ENCODE assay signal across 19 cellular contexts in genomic region chr13:99854376-99854775, GRCh38.
A peak's percentile ranks its signal among the peaks of the same experiment; 100 is the strongest.
DNase-seq lines count a peak whose midpoint lies in the region; ATAC-seq and TF ChIP-seq lines count a peak whose summit lies in the region.
"Had no signal": no experiment of that assay in that cellular context is flagged by ENCODE, and none has a peak within 500 bp of the region (broad histone marks: within the 10 kb centered on the region; RNA-seq: fewer than 3 reads in every experiment).

No MANE protein-coding gene starts in this region.

- H3K27ac Mint-ChIP-seq in naive thymus-derived CD4-positive, alpha-beta T cell = no peak overlapping the region
- H3K27ac Mint-ChIP-seq: CD4-positive, CD25-positive, alpha-beta regulatory T cell; IgD-negative memory B cell; T-cell had no signal

- POLR2A ChIA-PET in naive thymus-derived CD4-positive, alpha-beta T cell (lab: Charles Lee) = no interaction called here

- H3K36me3 ChIP-seq in HUES48 (ENCODE audit: control insufficient read depth, insufficient read depth, low read length) (no peaks in the 10 kb centered on the region), osteoblast (ENCODE audit: insufficient read depth, low read length) (no peaks in the 10 kb centered on the region)
- H3K36me3 ChIP-seq in naive thymus-derived CD4-positive, alpha-beta T cell (ENCODE audit: control insufficient read depth in 2 of 3, insufficient read depth in 3 of 3, low read length in 3 of 3) = no peaks in the 10 kb centered on the region
- H3K36me3 ChIP-seq: BLaER1 had no signal

- no peak for ATAC-seq in naive thymus-derived CD4-positive, alpha-beta T cell
- no peak for ATAC-seq in HG03442 (IDR thresholded peaks at IDR 0.05; ENCODE audit: unreplicated experiment)
- ATAC-seq: Panc1, T-cell had no signal

- CTCF ChIA-PET in naive thymus-derived CD4-positive, alpha-beta T cell (lab: Charles Lee) = interaction anchor here (0.7 kb wide), 1 partner anchor 96 kb away, joined by 3 read pairs; no protein-coding TSS in a partner anchor

- peak; percentile 89 for DNase-seq in NCI-H446 treated with DMSO at 0.1 percent for 48 hours (lab: John Stamatoyannopoulos, UW)
- DNase-seq in cerebellum (ENCODE audit: low spot score) = peak; percentile 59
- DNase-seq in retina = peak; percentile 74
- no peak for DNase-seq in naive thymus-derived CD4-positive, alpha-beta T cell
- no peak for DNase-seq in osteoblast (ENCODE audit: insufficient read length, low spot score, missing footprints)
- DNase-seq: CD4-positive, CD25-positive, alpha-beta regulatory T cell; MM.1S; NCI-H2081; NCI-H345; NCI-H526 treated with DMSO at 0.1 percent for 48 hours; SHP77; T-cell had no signal

- H3K4me1 ChIP-seq in HUES48 (ENCODE audit: control insufficient read depth, insufficient read depth, low read length) = peaks cover 53% of the 10 kb centered on the region
- H3K4me1 ChIP-seq in naive thymus-derived CD4-positive, alpha-beta T cell (ENCODE audit: control insufficient read depth in 2 of 2, insufficient read depth in 2 of 2, low read length in 2 of 2) = no peaks in the 10 kb centered on the region
- no peaks in the 10 kb centered on the region for H3K4me1 ChIP-seq in osteoblast (ENCODE audit: insufficient read depth, low read length)

- H3K27me3 ChIP-seq in HUES48 (ENCODE audit: control insufficient read depth, insufficient read depth, low read length) (no peaks in the 10 kb centered on the region), osteoblast (ENCODE audit: insufficient read depth, low read length) (no peaks in the 10 kb centered on the region)
- H3K27me3 ChIP-seq in naive thymus-derived CD4-positive, alpha-beta T cell (ENCODE audit: control insufficient read depth in 2 of 2, insufficient read depth in 2 of 2, low read length in 2 of 2) = no peaks in the 10 kb centered on the region
- H3K27me3 ChIP-seq: BLaER1 had no signal

- H3K27ac ChIP-seq in HUES48 (ENCODE audit: low read depth, low read length) (peak overlapping the region; percentile 78), osteoblast (ENCODE audit: low read depth, low read length) (no peak overlapping the region)
- no peak overlapping the region for H3K27ac ChIP-seq in naive thymus-derived CD4-positive, alpha-beta T cell (ENCODE audit: low read depth, low read length)
- H3K27ac ChIP-seq: BLaER1, KMS-11, RWPE1 had no signal

- H3K79me2 ChIP-seq in osteoblast (ENCODE audit: insufficient read depth, low read length) = no peaks in the 10 kb centered on the region

- no peak overlapping the region; the same call in 1 of the 2 replicates for H3K9ac ChIP-seq in HUES48 (ENCODE audit: low read depth, low read length)
- H3K9ac ChIP-seq: BLaER1, KMS-11 had no signal

- intact Hi-C loops in naive thymus-derived CD4-positive, alpha-beta T cell (cut with micrococcal nuclease) = no loop called here

- TF ChIP-seq CTCF in osteoblast (IDR thresholded peaks at IDR 0.05; ENCODE audit: extremely low read depth, low read depth, low read length) = no peak

- peaks cover 0 to 9% (median 3%) of the 10 kb centered on the region in 7 donors for H3K4me1 Mint-ChIP-seq in naive thymus-derived CD4-positive, alpha-beta T cell

- no peak overlapping the region for H3K4me2 ChIP-seq in osteoblast (ENCODE audit: insufficient read depth, low read length)
- H3K4me2 ChIP-seq: BLaER1, KMS-11 had no signal

- no peak overlapping the region for H3K4me3 ChIP-seq in HUES48 (ENCODE audit: low read depth, low read length)
- no peak overlapping the region for H3K4me3 ChIP-seq in naive thymus-derived CD4-positive, alpha-beta T cell (ENCODE audit: low read length)
- H3K4me3 ChIP-seq in osteoblast (ENCODE audit: insufficient read depth, low read length) = no peak overlapping the region
- H3K4me3 ChIP-seq: BLaER1 had no signal

- no peaks in the 10 kb centered on the region for H4K20me1 ChIP-seq in osteoblast (ENCODE audit: insufficient read depth, low read length)
- H4K20me1 ChIP-seq: BLaER1 had no signal

- H2AFZ ChIP-seq in osteoblast (ENCODE audit: low read length) = no peak overlapping the region

- peaks cover 0 to 43% (median 26%) of the 10 kb centered on the region in 5 donors for H3K36me3 Mint-ChIP-seq in naive thymus-derived CD4-positive, alpha-beta T cell

- no peaks in the 10 kb centered on the region for H3K9me3 Mint-ChIP-seq in naive thymus-derived CD4-positive, alpha-beta T cell
- H3K9me3 Mint-ChIP-seq: IgD-negative memory B cell, T-cell had no signal

- H3K9me3 ChIP-seq in HUES48 (ENCODE audit: control insufficient read depth, insufficient read depth, low read length) (no peaks in the 10 kb centered on the region), osteoblast (ENCODE audit: low read depth, low read length) (no peaks in the 10 kb centered on the region)
- no peaks in the 10 kb centered on the region for H3K9me3 ChIP-seq in naive thymus-derived CD4-positive, alpha-beta T cell (ENCODE audit: control insufficient read depth in 2 of 3, low read length in 3 of 3)
- H3K9me3 ChIP-seq: BLaER1 had no signal

- peaks cover 0 to 28% (median 0%) of the 10 kb centered on the region in 5 donors for H3K27me3 Mint-ChIP-seq in naive thymus-derived CD4-positive, alpha-beta T cell
- H3K27me3 Mint-ChIP-seq: CD4-positive, CD25-positive, alpha-beta regulatory T cell; IgD-negative memory B cell; T-cell had no signal

- H3K4me3 Mint-ChIP-seq in naive thymus-derived CD4-positive, alpha-beta T cell = no peak overlapping the region
- H3K4me3 Mint-ChIP-seq: IgD-negative memory B cell, T-cell had no signal

Comparison
In these comparisons a context has a peak if more than half of its experiments do, and no peak if none do; other contexts are left out.
1. DNase-seq: peak in NCI-H446 treated with DMSO at 0.1 percent for 48 hours (single experiment), cerebellum (single experiment) and retina (single experiment); none in naive thymus-derived CD4-positive, alpha-beta T cell (0 of 9) and osteoblast (single experiment).